ENCODE assay signal across 9 cellular contexts in genomic region chr22:18024956-18025720, GRCh38. TPM values are rescaled to one million over a fixed set of nuclear protein-coding genes. Genes with fewer than 3 reads are reported as not detected.
DNase-seq lines count a peak whose midpoint lies in the region; ATAC-seq and TF ChIP-seq lines count a peak whose summit lies in the region.
"Had no signal": no experiment of that assay in that cellular context is flagged by ENCODE, and none has a peak within 500 bp of the region (broad histone marks: within the 10 kb centered on the region; RNA-seq: fewer than 3 reads in every experiment).

No MANE protein-coding gene starts in this region.

- no peak for TF ChIP-seq POLR2A in Peyer's patch (IDR thresholded peaks at IDR 0.05)

- H3K27ac ChIP-seq in Peyer's patch = peak overlapping the region in 3 of 4 donors; percentile 67 to 74 (median 68)

- H3K27me3 Mint-ChIP-seq in Calu3 (ENCODE audit: unreplicated experiment) (no peaks in the 10 kb centered on the region), progenitor cell of endocrine pancreas (peaks cover 69% of the 10 kb centered on the region)

- no peaks in the 10 kb centered on the region for H3K27me3 ChIP-seq in Peyer's patch

- DNase-seq in Calu3 = no peak
- DNase-seq in Peyer's patch = no peak
- no peak for DNase-seq in epithelial cell of proximal tubule (ENCODE audit: low read depth)
- DNase-seq in progenitor cell of endocrine pancreas (ENCODE audit: low spot score, unreplicated experiment) = no peak
- no peak for DNase-seq in NCI-H1048 (lab: John Stamatoyannopoulos, UW)
- no peak for DNase-seq in inferior parietal cortex (ENCODE audit: extremely low spot score)
- DNase-seq in DMS114 treated with DMSO at 0.1 percent for 48 hours (lab: John Stamatoyannopoulos, UW; ENCODE audit: unreplicated experiment) = no peak
- DNase-seq: NCI-H524 treated with DMSO at 0.1 percent for 48 hours had no signal

- H3K27ac Mint-ChIP-seq in Calu3 (ENCODE audit: unreplicated experiment) (no peak overlapping the region), progenitor cell of endocrine pancreas (no peak overlapping the region)

- no TSS peak for BruUV-seq in Calu3 (replicated peaks; lab: Mats Ljungman, UMichigan)

- no peaks in the 10 kb centered on the region for H3K36me3 ChIP-seq in Peyer's patch

- H3K9me3 Mint-ChIP-seq in Calu3 (ENCODE audit: low read depth, unreplicated experiment) (no peaks in the 10 kb centered on the region), progenitor cell of endocrine pancreas (ENCODE audit: low read depth) (no peaks in the 10 kb centered on the region)

- H3K4me1 ChIP-seq in Peyer's patch = peaks cover 0 to 9% (median 0%) of the 10 kb centered on the region in 4 donors

- TF ChIP-seq CTCF in Calu3 (IDR thresholded peaks at IDR 0.05; ENCODE audit: unreplicated experiment) = no peak
- no peak for TF ChIP-seq CTCF in Peyer's patch (IDR thresholded peaks at IDR 0.05)
- no peak for TF ChIP-seq CTCF in epithelial cell of proximal tubule (conservative IDR thresholded peaks at IDR 0.05; ENCODE audit: low read depth, low read length)
- TF ChIP-seq CTCF in progenitor cell of endocrine pancreas (IDR thresholded peaks at IDR 0.05; ENCODE audit: unreplicated experiment) = no peak

- CTCF ChIA-PET in Calu3 (lab: Charles Lee) = interaction anchor here (2.5 kb wide), 1 partner anchor 51 kb away, joined by 7 read pairs; no protein-coding TSS in a partner anchor

- H3K4me3 ChIP-seq in Peyer's patch (peak overlapping the region in 3 of 4 donors; percentile 67 to 83 (median 70)), epithelial cell of proximal tubule (ENCODE audit: low read depth, low read length) (peak overlapping the region; percentile 78)

- H3K4me3 Mint-ChIP-seq in Calu3 (ENCODE audit: low read depth, unreplicated experiment) (peak overlapping the region; percentile 96), progenitor cell of endocrine pancreas (ENCODE audit: low read depth) (peak overlapping the region; percentile 79)

- H3K36me3 Mint-ChIP-seq in Calu3 (ENCODE audit: insufficient read depth, unreplicated experiment) (peaks cover 15% of the 10 kb centered on the region), progenitor cell of endocrine pancreas (ENCODE audit: insufficient read depth) (no peaks in the 10 kb centered on the region)

- H3K9me3 ChIP-seq in Peyer's patch = no peaks in the 10 kb centered on the region

- peaks cover 34% of the 10 kb centered on the region for H3K4me1 Mint-ChIP-seq in Calu3 (ENCODE audit: low read depth, unreplicated experiment)
- H3K4me1 Mint-ChIP-seq in progenitor cell of endocrine pancreas (ENCODE audit: low read depth) = peaks cover 12% of the 10 kb centered on the region

- intact Hi-C loops in Calu3 (cut with micrococcal nuclease; ENCODE audit: unreplicated experiment) = loop anchor here (5.0 kb wide), 1 partner anchor 32 kb away; no protein-coding TSS in a partner anchor

- ATAC-seq in GM19023 (IDR thresholded peaks at IDR 0.05; ENCODE audit: unreplicated experiment) = no peak

RNA-seq across cellular contexts. Expression of gene MICAL3, which starts 0.8 kb away (rescaled TPM):
- total RNA-seq in Calu3 (2022) = 60.6 and 71.3 TPM in 2 replicates
- total RNA-seq in Peyer's patch = 10 to 100 TPM; 68.5 to 99.1 (median 88.7) TPM
- total RNA-seq in epithelial cell of proximal tubule = 43.0 and 47.5 TPM in 2 replicates
- 54.8 and 59.9 TPM in 2 replicates for total RNA-seq in progenitor cell of endocrine pancreas

RNA-seq across cellular contexts. Expression of gene PEX26, which starts 52.7 kb away (rescaled TPM):
- 46.1 and 47.0 TPM in 2 replicates for total RNA-seq in Calu3 (2022)
- 100 to 1,000 TPM in 2 of 4 donors, 10 to 100 TPM in 2; 53.6 to 120 (median 102) TPM for total RNA-seq in Peyer's patch
- 23.9 and 30.6 TPM in 2 replicates for total RNA-seq in epithelial cell of proximal tubule
- 46.1 and 50.1 TPM in 2 replicates for total RNA-seq in progenitor cell of endocrine pancreas
